Comparison of ENCODE assay signal across 21 cellular contexts in genomic region chr18:49850636-49851035, GRCh38. TPM values are rescaled to one million over a fixed set of nuclear protein-coding genes. Genes with fewer than 3 reads are reported as not detected.
DNase-seq lines count a peak whose midpoint lies in the region; ATAC-seq and TF ChIP-seq lines count a peak whose summit lies in the region.
"Had no signal": no experiment of that assay in that cellular context is flagged by ENCODE, and none has a peak within 500 bp of the region (broad histone marks: within the 10 kb centered on the region; RNA-seq: fewer than 3 reads in every experiment).

No MANE protein-coding gene starts in this region.

- H3K36me3 ChIP-seq in right atrium auricular region = no peaks in the 10 kb centered on the region
- H3K36me3 ChIP-seq in colonic mucosa = no peaks in the 10 kb centered on the region
- H3K36me3 ChIP-seq in mesenchymal stem cell (ENCODE audit: control insufficient read depth in 1 of 2, insufficient read depth in 2 of 2, low read depth in 1 of 2, low read length in 2 of 2) = no peaks in the 10 kb centered on the region
- H3K36me3 ChIP-seq in brain microvascular endothelial cell (replicated peaks) = no peaks in the 10 kb centered on the region
- H3K36me3 ChIP-seq: MG63 had no signal

- no peak overlapping the region for H3K14ac ChIP-seq in mesenchymal stem cell (ENCODE audit: low read length in 2 of 2)

- H2BK12ac ChIP-seq in mesenchymal stem cell (ENCODE audit: low read length in 2 of 2) = no peak overlapping the region

- ATAC-seq in right cardiac atrium (no peak), T-cell (replicated peaks in 1 of 4) (no peak)

- H3K4me3 ChIP-seq in right atrium auricular region = no peak overlapping the region
- no peak overlapping the region for H3K4me3 ChIP-seq in right cardiac atrium (ENCODE audit: low read length)
- no peak overlapping the region for H3K4me3 ChIP-seq in colonic mucosa
- no peak overlapping the region for H3K4me3 ChIP-seq in mesenchymal stem cell (ENCODE audit: insufficient read depth in 1 of 2, low read depth in 1 of 2, low read length in 2 of 2)
- H3K4me3 ChIP-seq in brain microvascular endothelial cell (ENCODE audit: low read depth, low read length) = no peak overlapping the region
- H3K4me3 ChIP-seq: GM23248, MG63 had no signal

- no peaks in the 10 kb centered on the region for H3K79me1 ChIP-seq in mesenchymal stem cell (replicated peaks; ENCODE audit: low read length, poor library complexity, severe bottlenecking)

- peaks cover 16 to 23% of the 10 kb centered on the region in 2 donors for H3K27me3 Mint-ChIP-seq in T-cell

- H2BK15ac ChIP-seq in mesenchymal stem cell (ENCODE audit: low read depth, poor library complexity, severe bottlenecking) = peak overlapping the region; percentile 1

- no peaks in the 10 kb centered on the region for H3K27me3 ChIP-seq in right atrium auricular region
- no peaks in the 10 kb centered on the region for H3K27me3 ChIP-seq in right cardiac atrium (ENCODE audit: control insufficient read depth, insufficient read depth)
- no peaks in the 10 kb centered on the region for H3K27me3 ChIP-seq in colonic mucosa
- peaks cover 0 to 23% of the 10 kb centered on the region in 2 experiments for H3K27me3 ChIP-seq in mesenchymal stem cell (ENCODE audit: control insufficient read depth in 1 of 2, insufficient read depth in 1 of 2, low read length in 2 of 2)
- no peaks in the 10 kb centered on the region for H3K27me3 ChIP-seq in brain microvascular endothelial cell (replicated peaks)
- H3K27me3 ChIP-seq: MG63, Peyer's patch had no signal

- no peak overlapping the region for H3K27ac Mint-ChIP-seq in T-cell

- in situ Hi-C loops in brain microvascular endothelial cell (cut with HindIII; ENCODE audit: low pct_ligation_motif_present, low sequenced_read_pairs) = no loop called here

- DNase-seq in right atrium auricular region (ENCODE audit: low spot score) (peak; percentile 54), right cardiac atrium (no peak), colonic mucosa (peak; percentile 18), mesenchymal stem cell (no peak), ureter (ENCODE audit: low spot score) (peak; percentile 32), brain microvascular endothelial cell (no peak), T-cell (no peak), NCI-H2107 treated with DMSO at 0.1 percent for 48 hours (lab: John Stamatoyannopoulos, UW; ENCODE audit: unreplicated experiment) (no peak)
- DNase-seq: CD8-positive, alpha-beta memory T cell; GM23248; Kasumi-1; MG63; NCI-H1048; NCI-H1417 treated with DMSO at 0.1 percent for 48 hours; NCI-H2107; NCI-H345; NCI-H774; NK-92 treated with Interleukin-12 subunit alpha and Interleukin-12 subunit beta, amount 100 ng/mL, for 24 hours; Peyer's patch; Right ventricle myocardium superior had no signal

- no peak overlapping the region for H3K4me2 ChIP-seq in mesenchymal stem cell (ENCODE audit: low read length, poor library complexity, severe bottlenecking)

- POLR2A ChIA-PET in T-cell (lab: Charles Lee) = interaction anchor here in 1 of 2 donors (0.6 kb wide), 1 partner anchor 414 kb away, joined by 3 read pairs; no protein-coding TSS in a partner anchor

- H4K91ac ChIP-seq in mesenchymal stem cell (ENCODE audit: low read length) = no peak overlapping the region

- no peak overlapping the region for H2BK120ac ChIP-seq in mesenchymal stem cell (ENCODE audit: low read depth, low read length)

- H3K9me3 ChIP-seq in right atrium auricular region = no peaks in the 10 kb centered on the region
- H3K9me3 ChIP-seq in right cardiac atrium (ENCODE audit: control insufficient read depth, low read length) = no peaks in the 10 kb centered on the region
- H3K9me3 ChIP-seq in colonic mucosa = no peaks in the 10 kb centered on the region
- H3K9me3 ChIP-seq in mesenchymal stem cell (ENCODE audit: control insufficient read depth, low read length) = no peaks in the 10 kb centered on the region
- H3K9me3 ChIP-seq: MG63, Peyer's patch had no signal

- no peak overlapping the region for H4K8ac ChIP-seq in mesenchymal stem cell (ENCODE audit: low read length)

- no peaks in the 10 kb centered on the region for H3K36me3 Mint-ChIP-seq in T-cell
- H3K36me3 Mint-ChIP-seq: CD8-positive, alpha-beta memory T cell had no signal

- H3K27ac ChIP-seq in right atrium auricular region (no peak overlapping the region), right cardiac atrium (ENCODE audit: low read length) (no peak overlapping the region), colonic mucosa (no peak overlapping the region), mesenchymal stem cell (ENCODE audit: low read length, poor library complexity, severe bottlenecking) (no peak overlapping the region), brain microvascular endothelial cell (no peak overlapping the region)
- H3K27ac ChIP-seq: C4-2B, GM23248 had no signal

- peak overlapping the region; percentile 80 for H2AK5ac ChIP-seq in mesenchymal stem cell (ENCODE audit: low read length, severe bottlenecking)

- intact Hi-C loops in right cardiac atrium (cut with DNase I) = loop anchor here in 1 of 4 donors (10.0 kb wide), 1 partner anchor 286 kb away; the partner anchor contains the start of gene LIPG
- intact Hi-C loops in colonic mucosa (cut with DNase I) = no loop called here

- no peak overlapping the region for H3K9ac ChIP-seq in colonic mucosa (ENCODE audit: low read depth in 2 of 2, low read length in 2 of 2)
- H3K9ac ChIP-seq in mesenchymal stem cell (ENCODE audit: low read length) = no peak overlapping the region
- H3K9ac ChIP-seq: GM23248 had no signal

- H2BK5ac ChIP-seq in mesenchymal stem cell (ENCODE audit: low read depth, low read length, poor library complexity, severe bottlenecking) = no peak overlapping the region

- no peak overlapping the region for H2AFZ ChIP-seq in mesenchymal stem cell (ENCODE audit: low read depth, low read length)
- H2AFZ ChIP-seq: GM23248 had no signal

- H3K18ac ChIP-seq in mesenchymal stem cell (ENCODE audit: low read depth in 1 of 2, low read length in 2 of 2) = no peak overlapping the region

- WGBS in right cardiac atrium = 93% methylated on average over 8 of the region's 8 CpGs
- WGBS in mesenchymal stem cell = 98% methylated on average over 8 of the region's 8 CpGs

- no peaks in the 10 kb centered on the region for H3K9me3 Mint-ChIP-seq in T-cell
- H3K9me3 Mint-ChIP-seq: CD8-positive, alpha-beta memory T cell had no signal

- no peaks in the 10 kb centered on the region for H3K4me1 Mint-ChIP-seq in T-cell
- H3K4me1 Mint-ChIP-seq: CD8-positive, alpha-beta memory T cell had no signal

- no peak overlapping the region for H3K4me3 Mint-ChIP-seq in T-cell
- H3K4me3 Mint-ChIP-seq: CD8-positive, alpha-beta memory T cell had no signal

- CTCF ChIA-PET in T-cell (lab: Charles Lee) = no interaction called here

- H3K4ac ChIP-seq in mesenchymal stem cell (ENCODE audit: low read depth in 1 of 2, low read length in 2 of 2) = no peak overlapping the region

- TF ChIP-seq CTCF in right atrium auricular region (IDR thresholded peaks at IDR 0.05) (no peak), colonic mucosa (IDR thresholded peaks at IDR 0.05) (no peak), brain microvascular endothelial cell (IDR thresholded peaks at IDR 0.05; ENCODE audit: low read depth, low read length, missing control alignments) (no peak)

- peaks cover 0 to 16% of the 10 kb centered on the region in 2 donors for H3K4me1 ChIP-seq in right atrium auricular region
- peaks cover 2% of the 10 kb centered on the region for H3K4me1 ChIP-seq in right cardiac atrium (ENCODE audit: control insufficient read depth, insufficient read depth, low read length)
- peaks cover 11% of the 10 kb centered on the region for H3K4me1 ChIP-seq in colonic mucosa
- H3K4me1 ChIP-seq in mesenchymal stem cell (ENCODE audit: control insufficient read depth, insufficient read depth, low read depth, low read length) = peaks cover 34% of the 10 kb centered on the region

- no peak overlapping the region for H3K23ac ChIP-seq in mesenchymal stem cell (ENCODE audit: low read length in 2 of 2)

RNA-seq across cellular contexts. Expression of gene ACAA2, which starts 37.3 kb away (rescaled TPM):
- 100 to 1,000 TPM; 115 to 149 TPM for total RNA-seq in right atrium auricular region
- 100 to 1,000 TPM in 3 of 4 donors, 10 to 100 TPM in 1; 95.8 to 145 (median 123) TPM for total RNA-seq in right cardiac atrium
- polyA plus RNA-seq in right cardiac atrium = 146 TPM
- 100 to 1,000 TPM; 152 to 276 TPM for total RNA-seq in colonic mucosa
- polyA plus RNA-seq in mesenchymal stem cell (2013, experiment 1 of 2) = 34.3 TPM
- polyA plus RNA-seq in mesenchymal stem cell (2013, experiment 2 of 2) = 35.9 TPM
- total RNA-seq in ureter = 21.3 TPM
- 10 to 100 TPM; 20.1 to 34.1 (median 28.3) TPM for total RNA-seq in T-cell

Comparison
In these comparisons a context has a peak if more than half of its experiments do, and no peak if none do; other contexts are left out.
1. DNase-seq: peak in right atrium auricular region (single experiment), colonic mucosa (single experiment) and ureter (single experiment); none in right cardiac atrium (0 of 3), mesenchymal stem cell (single experiment), brain microvascular endothelial cell (single experiment), T-cell (0 of 34) and NCI-H2107 treated with DMSO at 0.1 percent for 48 hours (single experiment).